ENCODE assay signal across 20 cellular contexts in genomic region chr3:127556565-127556964, GRCh38. TPM values are rescaled to one million over a fixed set of nuclear protein-coding genes. Genes with fewer than 3 reads are reported as not detected.
DNase-seq lines count a peak whose midpoint lies in the region; ATAC-seq, FAIRE-seq and TF ChIP-seq lines count a peak whose summit lies in the region.
"Had no signal": no experiment of that assay in that cellular context is flagged by ENCODE, and none has a peak within 500 bp of the region (broad histone marks: within the 10 kb centered on the region; RNA-seq: fewer than 3 reads in every experiment).

No MANE protein-coding gene starts in this region.

- no peaks in the 10 kb centered on the region for H3F3A ChIP-seq in OCI-LY1 (ENCODE audit: insufficient read depth, low read length)

- H3K27ac ChIP-seq in A549: no peak overlapping the region
- no peak overlapping the region for H3K27ac ChIP-seq in OCI-LY1 (ENCODE audit: low read depth, low read length, poor library complexity, severe bottlenecking)
- H3K27ac ChIP-seq: BLaER1 treated with 17β-estradiol and CSF1 and Interleukin-3, amounts not matched to agents 10 nM and 100 nM; heart right ventricle had no signal

- no peaks in the 10 kb centered on the region for H3K79me2 ChIP-seq in OCI-LY1 (ENCODE audit: insufficient read depth, low read length)

- no peaks in the 10 kb centered on the region for H4K20me1 ChIP-seq in OCI-LY1 (ENCODE audit: insufficient read depth, low read length)

- no peak overlapping the region for H3K27ac Mint-ChIP-seq in endothelial cell (ENCODE audit: unreplicated experiment)
- H3K27ac Mint-ChIP-seq: activated CD4-positive, alpha-beta T cell treated with anti-CD3 and anti-CD28 coated beads for 36 hours; activated naive CD8-positive, alpha-beta T cell treated with anti-CD3 and anti-CD28 coated beads for 36 hours had no signal

- no peak overlapping the region for H3K4me3 ChIP-seq in A549
- H3K4me3 ChIP-seq in GM06990 (replicated peaks; ENCODE audit: low read depth, low read length): no peak overlapping the region
- no peak overlapping the region for H3K4me3 ChIP-seq in OCI-LY1 (ENCODE audit: low read depth, low read length, poor library complexity, severe bottlenecking)
- H3K4me3 ChIP-seq: BLaER1 treated with 17β-estradiol and CSF1 and Interleukin-3, amounts not matched to agents 10 nM and 100 nM; heart right ventricle had no signal

- no peak for FAIRE-seq in A549 (lab: Jason Lieb, UNC)
- FAIRE-seq: endothelial cell of umbilical vein, GM19239, RCC 7860 had no signal

- H3K4me2 ChIP-seq in A549 (no peak overlapping the region), OCI-LY1 (ENCODE audit: low read length) (no peak overlapping the region)
- H3K4me2 ChIP-seq: BLaER1 treated with 17β-estradiol and CSF1 and Interleukin-3, amounts not matched to agents 10 nM and 100 nM had no signal

- H3K4me1 ChIP-seq in A549: no peaks in the 10 kb centered on the region
- H3K4me1 ChIP-seq in OCI-LY1 (ENCODE audit: insufficient read depth, low read length, severe bottlenecking): no peaks in the 10 kb centered on the region

- H3K4me1 Mint-ChIP-seq in endothelial cell (ENCODE audit: unreplicated experiment): peaks cover 14% of the 10 kb centered on the region
- H3K4me1 Mint-ChIP-seq: activated naive CD8-positive, alpha-beta T cell treated with anti-CD3 and anti-CD28 coated beads for 36 hours had no signal

- peaks cover 7% of the 10 kb centered on the region for H3K27me3 Mint-ChIP-seq in endothelial cell (ENCODE audit: unreplicated experiment)
- H3K27me3 Mint-ChIP-seq: activated naive CD8-positive, alpha-beta T cell treated with anti-CD3 and anti-CD28 coated beads for 36 hours had no signal

- CTCF ChIA-PET in A549 (lab: Yijun Ruan, JAX): interaction anchor here (2.8 to 4.7 kb wide), 2 partner anchors 9 to 12 kb away, joined by 9 to 21 read pairs; no protein-coding TSS in a partner anchor

- no peak for TF ChIP-seq RAD21 in A549 (conservative IDR thresholded peaks at IDR 0.05 in 1 of 2, IDR thresholded peaks at IDR 0.05 in 1 of 2)

- TF ChIP-seq CTCF in A549 (IDR thresholded peaks at IDR 0.05) (0 out of 3 replicates have a peak, but pooled peaks have one; percentile 11), GM06990 (IDR thresholded peaks at IDR 0.05; ENCODE audit: insufficient read depth, low read length, poor library complexity, severe bottlenecking) (peak; percentile 54), OCI-LY1 (IDR thresholded peaks at IDR 0.05; ENCODE audit: low read length) (peak; percentile 60), endothelial cell (IDR thresholded peaks at IDR 0.05; ENCODE audit: unreplicated experiment) (peak; percentile 15)

- H3K36me3 Mint-ChIP-seq in endothelial cell (ENCODE audit: low read depth, unreplicated experiment): peaks cover 11% of the 10 kb centered on the region

- H2AFZ ChIP-seq in OCI-LY1 (ENCODE audit: low read length): no peak overlapping the region

- H3K9me3 Mint-ChIP-seq in endothelial cell (ENCODE audit: unreplicated experiment): peaks cover 9% of the 10 kb centered on the region

- no peak overlapping the region for H3K4me3 Mint-ChIP-seq in endothelial cell (ENCODE audit: unreplicated experiment)
- H3K4me3 Mint-ChIP-seq: activated CD4-positive, alpha-beta T cell treated with anti-CD3 and anti-CD28 coated beads for 36 hours; activated naive CD8-positive, alpha-beta T cell treated with anti-CD3 and anti-CD28 coated beads for 36 hours; central memory CD8-positive, alpha-beta T cell; naive thymus-derived CD4-positive, alpha-beta T cell had no signal

- TF ChIP-seq EP300 in A549 (IDR thresholded peaks at IDR 0.05): no peak

- DNase-seq in A549 (ENCODE audit: low read depth in 1 of 2, low spot score in 1 of 2): no peak
- DNase-seq in GM06990 (ENCODE audit: extremely low read depth, insufficient read length): no peak
- no peak for DNase-seq in endothelial cell (ENCODE audit: low spot score)
- no peak for DNase-seq in AG20443 (ENCODE audit: low spot score)
- DNase-seq in NCI-H1417 (lab: John Stamatoyannopoulos, UW): no peak
- no peak for DNase-seq in NCI-H187 treated with DMSO at 0.1 percent for 48 hours (lab: John Stamatoyannopoulos, UW)
- DNase-seq in epidermal melanocyte (ENCODE audit: insufficient read length, low spot score): no peak
- DNase-seq: activated CD4-positive, alpha-beta T cell treated with anti-CD3 and anti-CD28 coated beads for 36 hours; activated naive CD8-positive, alpha-beta T cell treated with anti-CD3 and anti-CD28 coated beads for 36 hours; activated T-cell treated with anti-CD3 and anti-CD28 coated beads, Interleukin-2, amount 50 U/mL, for 1 hour; heart right ventricle; left colon; naive thymus-derived CD4-positive, alpha-beta T cell; NCI-H446 treated with DMSO at 0.1 percent for 48 hours had no signal

- POLR2A ChIA-PET in A549 (lab: Yijun Ruan, JAX): no interaction called here

- no peak overlapping the region for H3K9ac ChIP-seq in OCI-LY1 (ENCODE audit: low read length)
- H3K9ac ChIP-seq: BLaER1 treated with 17β-estradiol and CSF1 and Interleukin-3, amounts not matched to agents 10 nM and 100 nM had no signal

- no peaks in the 10 kb centered on the region for H3K9me3 ChIP-seq in A549
- peaks cover 10% of the 10 kb centered on the region for H3K9me3 ChIP-seq in OCI-LY1 (ENCODE audit: low read length)

- H3K27me3 ChIP-seq in GM06990 (replicated peaks; ENCODE audit: control insufficient read depth, insufficient read depth, low read length) (no peaks in the 10 kb centered on the region; the same call in 1 of the 2 replicates), OCI-LY1 (ENCODE audit: insufficient read depth, low read length) (no peaks in the 10 kb centered on the region; the same call in 1 of the 2 replicates)
- H3K27me3 ChIP-seq: BLaER1 treated with 17β-estradiol and CSF1 and Interleukin-3, amounts not matched to agents 10 nM and 100 nM had no signal

- TF ChIP-seq POLR2A in A549 (IDR thresholded peaks at IDR 0.05; ENCODE audit: low read length): no peak

- ATAC-seq in A549: no peak
- ATAC-seq: activated CD4-positive, alpha-beta T cell treated with anti-CD3 and anti-CD28 coated beads for 36 hours; heart right ventricle; left colon; naive thymus-derived CD4-positive, alpha-beta T cell had no signal

- no peaks in the 10 kb centered on the region for H3K36me3 ChIP-seq in GM06990 (ENCODE audit: control insufficient read depth, insufficient read depth, low read length)
- H3K36me3 ChIP-seq in OCI-LY1 (ENCODE audit: insufficient read depth, low read length): no peaks in the 10 kb centered on the region; the same call in 1 of the 2 replicates
- H3K36me3 ChIP-seq: heart right ventricle had no signal

- no peaks in the 10 kb centered on the region for H3K9me2 ChIP-seq in OCI-LY1 (ENCODE audit: low read depth, low read length)

- WGBS in A549 (ENCODE audit: missing lambda C conversion rate): 57% methylated on average over 6 of the region's 6 CpGs

TF ChIP-seq in A549, 52 proteins besides CTCF, POLR2A, EP300 and RAD21:
- TF ChIP-seq TFCP2L1 (CRISPR knock-in tag; IDR thresholded peaks at IDR 0.05) (no peak), CHD4 (IDR thresholded peaks at IDR 0.05; ENCODE audit: borderline replicate concordance) (no peak), MAFK (IDR thresholded peaks at IDR 0.05; ENCODE audit: partially characterized antibody) (no peak), HDAC2 (IDR thresholded peaks at IDR 0.05) (no peak), JUNB (IDR thresholded peaks at IDR 0.05) (no peak), RNF2 (IDR thresholded peaks at IDR 0.05; ENCODE audit: borderline replicate concordance, low read depth) (no peak), CEBPB (IDR thresholded peaks at IDR 0.05) (no peak), GATA3 (IDR thresholded peaks at IDR 0.05; ENCODE audit: borderline replicate concordance) (no peak), RARB (CRISPR knock-in tag; IDR thresholded peaks at IDR 0.05) (no peak)

RNA-seq across cellular contexts. Expression of gene TPRA1, which starts 34.0 kb away (rescaled TPM):
- 13.5 and 17.5 TPM in 2 replicates for polyA plus RNA-seq in A549 (2011; rRNA removed)
- polyA plus RNA-seq in A549 (2012; cell fraction: cytosol; rRNA removed): 29.8 and 44.2 TPM in 2 replicates
- polyA plus RNA-seq in A549 (2012; cell fraction: nucleus; rRNA removed): 65.6 and 66.2 TPM in 2 replicates
- polyA plus RNA-seq in A549 (2017; fragmentation: RNase III; extraction: RNeasy Plus Mini Kit Qiagen cat#74134 plus additional on column Dnase treatment): 15.3 to 21.0 TPM (median 19.5 TPM) in 3 replicates
- polyA minus RNA-seq in A549 (2011; rRNA and poly(A)+ RNA removed): 21.4 TPM in 2 replicates
- total RNA-seq in endothelial cell (ENCODE audit: unreplicated experiment): 36.9 TPM

RNA-seq across cellular contexts. Expression of gene MCM2, which starts 41.6 kb away (rescaled TPM):
- polyA plus RNA-seq in A549 (2011; rRNA removed) (38.7 and 40.5 TPM in 2 replicates), A549 (2017; fragmentation: RNase III; extraction: RNeasy Plus Mini Kit Qiagen cat#74134 plus additional on column Dnase treatment) (60.2 to 65.7 TPM (median 64.5 TPM) in 3 replicates)
- 85.9 and 103 TPM in 2 replicates for polyA plus RNA-seq in A549 (2012; cell fraction: cytosol; rRNA removed)
- 175 and 192 TPM in 2 replicates for polyA plus RNA-seq in A549 (2012; cell fraction: nucleus; rRNA removed)
- polyA minus RNA-seq in A549 (2011; rRNA and poly(A)+ RNA removed): 79.0 and 89.3 TPM in 2 replicates
- 27.8 TPM for total RNA-seq in endothelial cell (ENCODE audit: unreplicated experiment)
